In genomic region chr6:36858407-36858981, GRCh38 we compare ENCODE assay signal across 12 cellular contexts. TPM values are rescaled to one million over a fixed set of nuclear protein-coding genes. Genes with fewer than 3 reads are reported as not detected.
DNase-seq lines count a peak whose midpoint lies in the region; ATAC-seq, FAIRE-seq and TF ChIP-seq lines count a peak whose summit lies in the region.
"Had no signal": no experiment of that assay in that cellular context is flagged by ENCODE, and none has a peak within 500 bp of the region (broad histone marks: within the 10 kb centered on the region; RNA-seq: fewer than 3 reads in every experiment).

No MANE protein-coding gene starts in this region.

- H3K4me3 Mint-ChIP-seq in activated CD4-positive, alpha-beta T cell treated with anti-CD3 and anti-CD28 coated beads, Interleukin-2, amount 10 ng/mL, durations not matched to agents 24 days and 14 days = no peak overlapping the region
- H3K4me3 Mint-ChIP-seq: activated T-helper 1 cell treated with anti-CD3 and anti-CD28 coated beads, Interleukin-12 subunit alpha, Interleukin-12 subunit beta, Interleukin-2, Interleukin-4 antibody, amounts not matched to agents 30 ng/mL and 10 ng/mL and 1 ng/mL, durations not matched to agents 14 hours and 24 hours and 36 hours had no signal

- H3K4me1 Mint-ChIP-seq in activated CD4-positive, alpha-beta T cell treated with anti-CD3 and anti-CD28 coated beads, Interleukin-2, amount 10 ng/mL, durations not matched to agents 24 days and 14 days = peaks cover 21% of the 10 kb centered on the region

- H3K9me2 ChIP-seq in Karpas-422 (replicated peaks; ENCODE audit: insufficient read depth, low read length) = no peaks in the 10 kb centered on the region

- H3K4me1 ChIP-seq in transverse colon (peaks cover 0 to 3% (median 0%) of the 10 kb centered on the region in 4 donors), Karpas-422 (ENCODE audit: low read length) (no peaks in the 10 kb centered on the region)

- H3K27ac ChIP-seq in caudate nucleus (ENCODE audit: low read depth, low read length) (peak overlapping the region; percentile 65), transverse colon (peak overlapping the region in 3 of 4 donors; percentile 9 to 48 (median 29)), Karpas-422 (ENCODE audit: low read length) (no peak overlapping the region)

- no peak for TF ChIP-seq CTCF in transverse colon (IDR thresholded peaks at IDR 0.05)

- no peak overlapping the region for H3K4me2 ChIP-seq in Karpas-422 (ENCODE audit: low read depth, low read length, poor library complexity, severe bottlenecking)

- WGBS in transverse colon (ENCODE audit: low coverage in 1 of 2), 2 donors = 75 to 82% methylated on average over 5 to 6 of the region's 6 CpGs

- H3K4me3 ChIP-seq in transverse colon = no peak overlapping the region
- no peak overlapping the region for H3K4me3 ChIP-seq in Karpas-422 (ENCODE audit: low read length)

- peaks cover 50% of the 10 kb centered on the region for H3K79me2 ChIP-seq in Karpas-422 (ENCODE audit: low read length)

- no peak for TF ChIP-seq EP300 in transverse colon (IDR thresholded peaks at IDR 0.05; ENCODE audit: low read depth)

- no peaks in the 10 kb centered on the region for H3K9me3 Mint-ChIP-seq in activated CD4-positive, alpha-beta T cell treated with anti-CD3 and anti-CD28 coated beads, Interleukin-2, amount 10 ng/mL, durations not matched to agents 24 days and 14 days
- H3K9me3 Mint-ChIP-seq: activated T-helper 1 cell treated with anti-CD3 and anti-CD28 coated beads, Interleukin-12 subunit alpha, Interleukin-12 subunit beta, Interleukin-2, Interleukin-4 antibody, amounts not matched to agents 30 ng/mL and 10 ng/mL and 1 ng/mL, durations not matched to agents 14 hours and 24 hours and 36 hours had no signal

- FAIRE-seq in HTR-8/SVneo (lab: Jason Lieb, UNC) = peak; percentile 40

- intact Hi-C loops in transverse colon (cut with DNase I; ENCODE audit: low total_unique reads) = no loop called here
- intact Hi-C loops in activated CD4-positive, alpha-beta T cell treated with anti-CD3 and anti-CD28 coated beads, Interleukin-2, amount 10 ng/mL, durations not matched to agents 24 days and 14 days (cut with micrococcal nuclease) = no loop called here

- in situ Hi-C loops in transverse colon (cut with MboI; ENCODE audit: low pct_ligation_motif_present in 1 of 4, low pct_unique_long_range_greater_than_20kb in 1 of 4, low sequenced_read_pairs in 3 of 4) = no loop called here

- H3K27ac Mint-ChIP-seq in activated CD4-positive, alpha-beta T cell treated with anti-CD3 and anti-CD28 coated beads, Interleukin-2, amount 10 ng/mL, durations not matched to agents 24 days and 14 days = no peak overlapping the region
- H3K27ac Mint-ChIP-seq: activated T-helper 1 cell treated with anti-CD3 and anti-CD28 coated beads, Interleukin-12 subunit alpha, Interleukin-12 subunit beta, Interleukin-2, Interleukin-4 antibody, amounts not matched to agents 30 ng/mL and 10 ng/mL and 1 ng/mL, durations not matched to agents 14 hours and 24 hours and 36 hours had no signal

- H3K27me3 Mint-ChIP-seq in activated CD4-positive, alpha-beta T cell treated with anti-CD3 and anti-CD28 coated beads, Interleukin-2, amount 10 ng/mL, durations not matched to agents 24 days and 14 days = no peaks in the 10 kb centered on the region

- no peak for DNase-seq in HTR-8/SVneo (ENCODE audit: insufficient read length, low spot score)
- DNase-seq in caudate nucleus (lab: John Stamatoyannopoulos, UW) = peak in 29 of 61 donors; percentile 14 to 85 (median 40)
- DNase-seq in iPS-NIHi7 (ENCODE audit: extremely low spot score) = peak; percentile 66
- DNase-seq in transverse colon = no peak
- no peak for DNase-seq in Karpas-422
- DNase-seq in COR-L47 (lab: John Stamatoyannopoulos, UW) = no peak
- no peak for DNase-seq in activated CD4-positive, alpha-beta T cell treated with anti-CD3 and anti-CD28 coated beads, Interleukin-2, amount 10 ng/mL, durations not matched to agents 24 days and 14 days
- DNase-seq: DMS79; NCI-H1105 treated with DMSO at 0.1 percent for 48 hours; stimulated activated CD4-positive, alpha-beta T cell treated with anti-CD3 and anti-CD28 coated beads, Interleukin-4, amount 100 ng/mL, for 24 hours had no signal

- H3K36me3 Mint-ChIP-seq in activated CD4-positive, alpha-beta T cell treated with anti-CD3 and anti-CD28 coated beads, Interleukin-2, amount 10 ng/mL, durations not matched to agents 24 days and 14 days (ENCODE audit: low read depth) = peaks cover 60% of the 10 kb centered on the region

- H4K20me1 ChIP-seq in Karpas-422 (ENCODE audit: insufficient read depth, low read depth, low read length) = peaks cover 14% of the 10 kb centered on the region; the same call in 1 of the 2 replicates

- no peak for ATAC-seq in HG03439 (IDR thresholded peaks at IDR 0.05; ENCODE audit: unreplicated experiment)

- no peak overlapping the region for H2AFZ ChIP-seq in Karpas-422 (ENCODE audit: low read length)

- H3K36me3 ChIP-seq in transverse colon (no peaks in the 10 kb centered on the region), Karpas-422 (ENCODE audit: insufficient read depth, low read length) (peaks cover 45% of the 10 kb centered on the region)

- H3K9me3 ChIP-seq in transverse colon (no peaks in the 10 kb centered on the region), Karpas-422 (ENCODE audit: low read length) (no peaks in the 10 kb centered on the region)

- no peak overlapping the region for H3K9ac ChIP-seq in Karpas-422 (ENCODE audit: low read length)

- no peaks in the 10 kb centered on the region for H3K27me3 ChIP-seq in transverse colon
- H3K27me3 ChIP-seq in Karpas-422 (ENCODE audit: low read length) = no peaks in the 10 kb centered on the region

- TF ChIP-seq POLR2A in transverse colon (IDR thresholded peaks at IDR 0.05) = no peak

RNA-seq across cellular contexts. Expression of gene PPIL1, which starts 16.1 kb away (rescaled TPM):
- 1 to 10 TPM in 3 of 4 donors, under 1 TPM in 1; 1.00 to 5.6 (median 3.3) TPM for total RNA-seq in transverse colon
- total RNA-seq in Karpas-422 (2014; rRNA removed; shearing (Covaris generic); ENCODE audit: low replicate concordance) = 17.2 and 37.3 TPM in 2 replicates
- 65.0 and 65.1 TPM in 2 replicates for total RNA-seq in activated CD4-positive, alpha-beta T cell treated with anti-CD3 and anti-CD28 coated beads, Interleukin-2, amount 10 ng/mL, durations not matched to agents 24 days and 14 days

RNA-seq across cellular contexts. Expression of gene CPNE5, which starts 19.2 kb away (rescaled TPM):
- total RNA-seq in transverse colon = 1 to 10 TPM in 3 of 4 donors, not detected in 1; 3.0 to 8.3 (median 3.3) TPM
- 0.63 and 2.4 TPM in 2 replicates for total RNA-seq in Karpas-422 (2014; rRNA removed; shearing (Covaris generic); ENCODE audit: low replicate concordance)
- total RNA-seq in activated CD4-positive, alpha-beta T cell treated with anti-CD3 and anti-CD28 coated beads, Interleukin-2, amount 10 ng/mL, durations not matched to agents 24 days and 14 days = 0.31 and 0.65 TPM in 2 replicates

RNA-seq across cellular contexts. Expression of gene C6orf89, which starts 27.3 kb away (rescaled TPM):
- 10 to 100 TPM in 3 of 4 donors, 1 to 10 TPM in 1; 7.8 to 41.8 (median 28.2) TPM for total RNA-seq in transverse colon
- total RNA-seq in Karpas-422 (2014; rRNA removed; shearing (Covaris generic); ENCODE audit: low replicate concordance) = 42.9 and 53.1 TPM in 2 replicates
- total RNA-seq in activated CD4-positive, alpha-beta T cell treated with anti-CD3 and anti-CD28 coated beads, Interleukin-2, amount 10 ng/mL, durations not matched to agents 24 days and 14 days = 25.9 and 27.4 TPM in 2 replicates
